30 cellular contexts compared by ENCODE assay signal in genomic region chr3:43948013-43948412, GRCh38.
DNase-seq lines count a peak whose midpoint lies in the region; ATAC-seq, FAIRE-seq and TF ChIP-seq lines count a peak whose summit lies in the region.
"Had no signal": no experiment of that assay in that cellular context is flagged by ENCODE, and none has a peak within 500 bp of the region (broad histone marks: within the 10 kb centered on the region; RNA-seq: fewer than 3 reads in every experiment).

No MANE protein-coding gene starts in this region.

- H3K4me3 Mint-ChIP-seq in activated T-helper 1 cell treated with anti-CD3 and anti-CD28 coated beads, Interleukin-12 subunit alpha, Interleukin-12 subunit beta, Interleukin-2, Interleukin-4 antibody, amounts not matched to agents 30 ng/mL and 10 ng/mL and 1 ng/mL, durations not matched to agents 14 hours and 24 hours and 36 hours = no peak overlapping the region
- H3K4me3 Mint-ChIP-seq: activated T-cell treated with anti-CD3 and anti-CD28 coated beads, Interleukin-2, amount 50 U/mL, for 4 hours; endodermal cell; T-helper 2 cell treated with Interferon-gamma antibody and Interleukin-4, amounts not matched to agents 5 μg/mL and 100 μg/mL, for 36 hours had no signal

- intact Hi-C loops in activated T-helper 1 cell treated with anti-CD3 and anti-CD28 coated beads, Interleukin-12 subunit alpha, Interleukin-12 subunit beta, Interleukin-2, Interleukin-4 antibody, amounts not matched to agents 30 ng/mL and 10 ng/mL and 1 ng/mL, durations not matched to agents 14 hours and 24 hours and 36 hours (cut with micrococcal nuclease) = no loop called here

- no peak for TF ChIP-seq POLR2A in GM12892 (IDR thresholded peaks at IDR 0.05; ENCODE audit: low read depth, low read length)

- DNase-seq in GM12892 (ENCODE audit: insufficient read length) (no peak), M059J (ENCODE audit: low read depth) (peak; percentile 49), renal cortical epithelial cell (ENCODE audit: low read depth) (peak; percentile 86), A172 (ENCODE audit: low spot score) (no peak), NCI-H1436 treated with DMSO at 0.1 percent for 48 hours (lab: John Stamatoyannopoulos, UW) (no peak)
- DNase-seq in activated T-helper 1 cell treated with anti-CD3 and anti-CD28 coated beads, Interleukin-12 subunit alpha, Interleukin-12 subunit beta, Interleukin-2, Interleukin-4 antibody, amounts not matched to agents 30 ng/mL and 10 ng/mL and 1 ng/mL, durations not matched to agents 14 hours and 24 hours and 36 hours (ENCODE audit: low spot score) = no peak
- DNase-seq: activated CD4-positive, alpha-beta T cell treated with anti-CD3 and anti-CD28 coated beads for 4 hours; activated naive CD4-positive, alpha-beta T cell; activated T-cell treated with anti-CD3 and anti-CD28 coated beads, Interleukin-2, amount 50 U/mL, for 4 hours; adrenal gland; C1 segment of cervical spinal cord; COR-L47; cortex of kidney; DMS53; endodermal cell; foreskin keratinocyte; heart left ventricle; IMR-90; NCI-H1436; NCI-H446 treated with DMSO at 0.1 percent for 48 hours; pancreas; stimulated activated CD4-positive, alpha-beta T cell treated with anti-CD3 and anti-CD28 coated beads, Interleukin-2, amount 100 ng/mL, for 48 hours; substantia nigra; upper lobe of left lung had no signal

- peak overlapping the region; percentile 23 for H3K27ac Mint-ChIP-seq in activated T-helper 1 cell treated with anti-CD3 and anti-CD28 coated beads, Interleukin-12 subunit alpha, Interleukin-12 subunit beta, Interleukin-2, Interleukin-4 antibody, amounts not matched to agents 30 ng/mL and 10 ng/mL and 1 ng/mL, durations not matched to agents 14 hours and 24 hours and 36 hours
- H3K27ac Mint-ChIP-seq: endodermal cell; T-helper 2 cell treated with Interferon-gamma antibody and Interleukin-4, amounts not matched to agents 5 μg/mL and 100 μg/mL, for 36 hours had no signal

- FAIRE-seq in GM12892 (lab: Jason Lieb, UNC) = peak; percentile 72
- FAIRE-seq: G401.6, pancreas had no signal

- no peaks in the 10 kb centered on the region for H3K9me3 Mint-ChIP-seq in activated T-helper 1 cell treated with anti-CD3 and anti-CD28 coated beads, Interleukin-12 subunit alpha, Interleukin-12 subunit beta, Interleukin-2, Interleukin-4 antibody, amounts not matched to agents 30 ng/mL and 10 ng/mL and 1 ng/mL, durations not matched to agents 14 hours and 24 hours and 36 hours
- H3K9me3 Mint-ChIP-seq: activated T-cell treated with anti-CD3 and anti-CD28 coated beads, Interleukin-2, amount 50 U/mL, for 4 hours; T-helper 2 cell treated with Interferon-gamma antibody and Interleukin-4, amounts not matched to agents 5 μg/mL and 100 μg/mL, for 36 hours had no signal

- no peak for ATAC-seq in HG02588 (IDR thresholded peaks at IDR 0.05; ENCODE audit: unreplicated experiment)
- ATAC-seq: activated T-cell treated with anti-CD3 and anti-CD28 coated beads, Interleukin-2, amount 50 U/mL, for 4 hours; esophagus mucosa; foreskin keratinocyte; heart left ventricle; pancreas; Right ventricle myocardium inferior; SK-N-SH treated with all-trans-retinoic acid at 6 μM for 48 hours had no signal

- peaks cover 22% of the 10 kb centered on the region for H3K4me1 Mint-ChIP-seq in activated T-helper 1 cell treated with anti-CD3 and anti-CD28 coated beads, Interleukin-12 subunit alpha, Interleukin-12 subunit beta, Interleukin-2, Interleukin-4 antibody, amounts not matched to agents 30 ng/mL and 10 ng/mL and 1 ng/mL, durations not matched to agents 14 hours and 24 hours and 36 hours (ENCODE audit: low read depth)
- H3K4me1 Mint-ChIP-seq: endodermal cell had no signal

- H3K27me3 Mint-ChIP-seq in activated T-helper 1 cell treated with anti-CD3 and anti-CD28 coated beads, Interleukin-12 subunit alpha, Interleukin-12 subunit beta, Interleukin-2, Interleukin-4 antibody, amounts not matched to agents 30 ng/mL and 10 ng/mL and 1 ng/mL, durations not matched to agents 14 hours and 24 hours and 36 hours (ENCODE audit: insufficient read depth) = peaks cover 10% of the 10 kb centered on the region

- H3K36me3 Mint-ChIP-seq in activated T-helper 1 cell treated with anti-CD3 and anti-CD28 coated beads, Interleukin-12 subunit alpha, Interleukin-12 subunit beta, Interleukin-2, Interleukin-4 antibody, amounts not matched to agents 30 ng/mL and 10 ng/mL and 1 ng/mL, durations not matched to agents 14 hours and 24 hours and 36 hours (ENCODE audit: low read depth) = no peaks in the 10 kb centered on the region

Comparison
In these comparisons a context has a peak if more than half of its experiments do, and no peak if none do; other contexts are left out.
1. DNase-seq: peak in M059J (single experiment) and renal cortical epithelial cell (single experiment); none in GM12892 (single experiment), activated T-helper 1 cell treated with anti-CD3 and anti-CD28 coated beads, Interleukin-12 subunit alpha, Interleukin-12 subunit beta, Interleukin-2, Interleukin-4 antibody, amounts not matched to agents 30 ng/mL and 10 ng/mL and 1 ng/mL, durations not matched to agents 14 hours and 24 hours and 36 hours (single experiment), A172 (single experiment) and NCI-H1436 treated with DMSO at 0.1 percent for 48 hours (single experiment).